In genomic region chr12:68482014-68482413, GRCh38 we compare ENCODE assay signal across 17 cellular contexts.
DNase-seq lines count a peak whose midpoint lies in the region; ATAC-seq lines count a peak whose summit lies in the region.
"Had no signal": no experiment of that assay in that cellular context is flagged by ENCODE, and none has a peak within 500 bp of the region (broad histone marks: within the 10 kb centered on the region; RNA-seq: fewer than 3 reads in every experiment).

No MANE protein-coding gene starts in this region.

- peaks cover 5% of the 10 kb centered on the region for H3K36me3 Mint-ChIP-seq in T-helper 2 cell treated with Interferon-gamma antibody and Interleukin-4, amounts not matched to agents 5 μg/mL and 100 μg/mL, for 36 hours (ENCODE audit: low read depth)
- H3K36me3 Mint-ChIP-seq in activated T-helper 1 cell treated with anti-CD3 and anti-CD28 coated beads, Interleukin-12 subunit alpha, Interleukin-12 subunit beta, Interleukin-2, Interleukin-4 antibody, amounts not matched to agents 30 ng/mL and 10 ng/mL and 1 ng/mL, durations not matched to agents 14 hours and 24 hours and 36 hours (ENCODE audit: low read depth): peaks cover 13% of the 10 kb centered on the region
- no peaks in the 10 kb centered on the region for H3K36me3 Mint-ChIP-seq in naive B cell
- H3K36me3 Mint-ChIP-seq: CD8-positive, alpha-beta T cell; type B pancreatic cell had no signal

- peaks cover 16% of the 10 kb centered on the region for H3K9me3 Mint-ChIP-seq in T-helper 2 cell treated with Interferon-gamma antibody and Interleukin-4, amounts not matched to agents 5 μg/mL and 100 μg/mL, for 36 hours
- peaks cover 19% of the 10 kb centered on the region for H3K9me3 Mint-ChIP-seq in activated T-helper 1 cell treated with anti-CD3 and anti-CD28 coated beads, Interleukin-12 subunit alpha, Interleukin-12 subunit beta, Interleukin-2, Interleukin-4 antibody, amounts not matched to agents 30 ng/mL and 10 ng/mL and 1 ng/mL, durations not matched to agents 14 hours and 24 hours and 36 hours
- H3K9me3 Mint-ChIP-seq in naive B cell: peaks cover 0 to 11% (median 6%) of the 10 kb centered on the region in 7 donors
- H3K9me3 Mint-ChIP-seq: type B pancreatic cell had no signal

- peak overlapping the region; percentile 79 for H3K27ac Mint-ChIP-seq in T-helper 2 cell treated with Interferon-gamma antibody and Interleukin-4, amounts not matched to agents 5 μg/mL and 100 μg/mL, for 36 hours
- H3K27ac Mint-ChIP-seq in activated T-helper 1 cell treated with anti-CD3 and anti-CD28 coated beads, Interleukin-12 subunit alpha, Interleukin-12 subunit beta, Interleukin-2, Interleukin-4 antibody, amounts not matched to agents 30 ng/mL and 10 ng/mL and 1 ng/mL, durations not matched to agents 14 hours and 24 hours and 36 hours: peak overlapping the region; percentile 91
- peak overlapping the region in 3 of 6 donors; percentile 23 to 90 (median 78) for H3K27ac Mint-ChIP-seq in naive B cell
- H3K27ac Mint-ChIP-seq: type B pancreatic cell had no signal

- H3K4me3 Mint-ChIP-seq in T-helper 2 cell treated with Interferon-gamma antibody and Interleukin-4, amounts not matched to agents 5 μg/mL and 100 μg/mL, for 36 hours: peak overlapping the region; percentile 63
- H3K4me3 Mint-ChIP-seq in activated T-helper 1 cell treated with anti-CD3 and anti-CD28 coated beads, Interleukin-12 subunit alpha, Interleukin-12 subunit beta, Interleukin-2, Interleukin-4 antibody, amounts not matched to agents 30 ng/mL and 10 ng/mL and 1 ng/mL, durations not matched to agents 14 hours and 24 hours and 36 hours: peak overlapping the region; percentile 66
- H3K4me3 Mint-ChIP-seq in naive B cell: peak overlapping the region in 5 of 8 donors; percentile 71 to 89 (median 86)
- H3K4me3 Mint-ChIP-seq: type B pancreatic cell had no signal

- DNase-seq in T-helper 2 cell treated with Interferon-gamma antibody and Interleukin-4, amounts not matched to agents 5 μg/mL and 100 μg/mL, for 36 hours (ENCODE audit: low spot score): no peak
- no peak for DNase-seq in T-helper 2 cell
- DNase-seq in EH (ENCODE audit: low read depth): peak; percentile 61
- no peak for DNase-seq in activated T-helper 1 cell treated with anti-CD3 and anti-CD28 coated beads, Interleukin-12 subunit alpha, Interleukin-12 subunit beta, Interleukin-2, Interleukin-4 antibody, amounts not matched to agents 30 ng/mL and 10 ng/mL and 1 ng/mL, durations not matched to agents 14 hours and 24 hours and 36 hours (ENCODE audit: low spot score)
- DNase-seq in naive B cell: no peak
- DNase-seq in head of caudate nucleus: no peak
- DNase-seq in OCI-M2 (lab: John Stamatoyannopoulos, UW; ENCODE audit: unreplicated experiment): no peak
- DNase-seq: 8988T; effector CD8-positive, alpha-beta T cell; H7; NCI-H1694; NCI-H446 treated with DMSO at 0.1 percent for 48 hours; right lobe of liver; stimulated activated CD4-positive, alpha-beta T cell treated with anti-CD3 and anti-CD28 coated beads, Interleukin-4, amount 100 ng/mL, for 24 hours had no signal

- ATAC-seq in naive B cell (ENCODE audit: low read depth in 2 of 2) (no peak), HG02798 (IDR thresholded peaks at IDR 0.05; ENCODE audit: poor library complexity, unreplicated experiment) (no peak)

- intact Hi-C loops in activated T-helper 1 cell treated with anti-CD3 and anti-CD28 coated beads, Interleukin-12 subunit alpha, Interleukin-12 subunit beta, Interleukin-2, Interleukin-4 antibody, amounts not matched to agents 30 ng/mL and 10 ng/mL and 1 ng/mL, durations not matched to agents 14 hours and 24 hours and 36 hours (cut with micrococcal nuclease): loop anchor here (2.0 to 5.0 kb wide), 2 partner anchors 305 to 361 kb away; no protein-coding TSS in a partner anchor
- intact Hi-C loops in head of caudate nucleus (cut with DNase I): no loop called here

- no peaks in the 10 kb centered on the region for H3K27me3 Mint-ChIP-seq in T-helper 2 cell treated with Interferon-gamma antibody and Interleukin-4, amounts not matched to agents 5 μg/mL and 100 μg/mL, for 36 hours (ENCODE audit: low read depth)
- H3K27me3 Mint-ChIP-seq in activated T-helper 1 cell treated with anti-CD3 and anti-CD28 coated beads, Interleukin-12 subunit alpha, Interleukin-12 subunit beta, Interleukin-2, Interleukin-4 antibody, amounts not matched to agents 30 ng/mL and 10 ng/mL and 1 ng/mL, durations not matched to agents 14 hours and 24 hours and 36 hours (ENCODE audit: insufficient read depth): no peaks in the 10 kb centered on the region
- H3K27me3 Mint-ChIP-seq in naive B cell: no peaks in the 10 kb centered on the region
- H3K27me3 Mint-ChIP-seq: type B pancreatic cell had no signal

- H3K4me1 Mint-ChIP-seq in T-helper 2 cell treated with Interferon-gamma antibody and Interleukin-4, amounts not matched to agents 5 μg/mL and 100 μg/mL, for 36 hours (ENCODE audit: low read depth): peaks cover 47% of the 10 kb centered on the region
- peaks cover 75% of the 10 kb centered on the region for H3K4me1 Mint-ChIP-seq in activated T-helper 1 cell treated with anti-CD3 and anti-CD28 coated beads, Interleukin-12 subunit alpha, Interleukin-12 subunit beta, Interleukin-2, Interleukin-4 antibody, amounts not matched to agents 30 ng/mL and 10 ng/mL and 1 ng/mL, durations not matched to agents 14 hours and 24 hours and 36 hours (ENCODE audit: low read depth)
- H3K4me1 Mint-ChIP-seq in naive B cell: peaks cover 30 to 41% (median 39%) of the 10 kb centered on the region in 3 donors
